29 cellular contexts compared by ENCODE assay signal in genomic region chr13:67281476-67281875, GRCh38. TPM values are rescaled to one million over a fixed set of nuclear protein-coding genes. Genes with fewer than 3 reads are reported as not detected.
DNase-seq lines count a peak whose midpoint lies in the region; ATAC-seq and TF ChIP-seq lines count a peak whose summit lies in the region.
"Had no signal": no experiment of that assay in that cellular context is flagged by ENCODE, and none has a peak within 500 bp of the region (broad histone marks: within the 10 kb centered on the region; RNA-seq: fewer than 3 reads in every experiment).

No MANE protein-coding gene starts in this region.

- H3K27me3 Mint-ChIP-seq in WTC11 (ENCODE audit: low read depth), result no peaks in the 10 kb centered on the region
- H3K27me3 Mint-ChIP-seq: CD4-positive, alpha-beta memory T cell; T-helper 17 cell had no signal

- H3K9me3 ChIP-seq in Loucy (ENCODE audit: insufficient read depth, low read depth, low read length), result no peaks in the 10 kb centered on the region
- H3K9me3 ChIP-seq: A549, Peyer's patch, SK-N-SH had no signal

- H3K9me2 ChIP-seq in Loucy (replicated peaks; ENCODE audit: low read depth, low read length), result no peaks in the 10 kb centered on the region
- H3K9me2 ChIP-seq: SK-N-SH had no signal

- H3K9me3 Mint-ChIP-seq in WTC11, result peaks cover 5% of the 10 kb centered on the region; the same call in 1 of the 2 replicates

- H3K36me3 ChIP-seq in Loucy (ENCODE audit: insufficient read depth, low read length), result no peaks in the 10 kb centered on the region
- H3K36me3 ChIP-seq: Peyer's patch had no signal

- no peak overlapping the region for H3K4me3 ChIP-seq in Loucy (ENCODE audit: low read length, poor library complexity, severe bottlenecking)
- H3K4me3 ChIP-seq: A549, GM12878, Peyer's patch had no signal

- no peaks in the 10 kb centered on the region for H3K36me3 Mint-ChIP-seq in WTC11
- H3K36me3 Mint-ChIP-seq: CD4-positive, alpha-beta memory T cell had no signal

- peaks cover 13% of the 10 kb centered on the region for H3K4me1 Mint-ChIP-seq in WTC11
- H3K4me1 Mint-ChIP-seq: CD4-positive, alpha-beta memory T cell; T-helper 17 cell had no signal

- H3K27me3 ChIP-seq in Loucy (ENCODE audit: insufficient read depth, low read length, poor library complexity, severe bottlenecking), result no peaks in the 10 kb centered on the region
- H3K27me3 ChIP-seq: Peyer's patch had no signal

- H3K79me2 ChIP-seq in Loucy (ENCODE audit: insufficient read depth, low read length), result no peaks in the 10 kb centered on the region

- ATAC-seq in WTC11 (peak; percentile 55), GM21515 (IDR thresholded peaks at IDR 0.05; ENCODE audit: unreplicated experiment) (no peak)
- ATAC-seq: A549, GM12878, T-helper 17 cell had no signal

- H3K9ac ChIP-seq in Loucy (ENCODE audit: low read depth, low read length, poor library complexity, severe bottlenecking), result no peak overlapping the region
- H3K9ac ChIP-seq: SK-N-SH had no signal

- H3K27ac Mint-ChIP-seq in WTC11, result no peak overlapping the region
- H3K27ac Mint-ChIP-seq: CD4-positive, alpha-beta memory T cell; T-helper 17 cell had no signal

- TF ChIP-seq CTCF in Loucy (conservative IDR thresholded peaks at IDR 0.05; ENCODE audit: low read length) (no peak), WTC11 (IDR thresholded peaks at IDR 0.05) (no peak)

- H3K4me3 Mint-ChIP-seq in WTC11, result no peak overlapping the region
- H3K4me3 Mint-ChIP-seq: CD4-positive, alpha-beta memory T cell; T-helper 17 cell had no signal

- no peaks in the 10 kb centered on the region for H3F3A ChIP-seq in Loucy (ENCODE audit: low read depth)

- POLR2A ChIA-PET in WTC11 (lab: Charles Lee), result no interaction called here

- 0 out of 2 replicates have a peak overlapping the region, but pooled peaks have one; percentile 20 for H2AFZ ChIP-seq in Loucy (ENCODE audit: low read length)

- H4K20me1 ChIP-seq in Loucy (ENCODE audit: insufficient read depth, low read length, poor library complexity, severe bottlenecking), result no peaks in the 10 kb centered on the region

- DNase-seq in NCI-H69 (lab: John Stamatoyannopoulos, UW) (peak; percentile 94), WTC11 (ENCODE audit: low spot score) (no peak), cortex of kidney (lab: John Stamatoyannopoulos, UW) (no peak), iPS-NIHi7 (ENCODE audit: extremely low spot score) (no peak)
- DNase-seq in stimulated activated CD4-positive, alpha-beta T cell treated with anti-CD3 and anti-CD28 coated beads, Interleukin-1b, Interleukin-23, amount 100 ng/mL, for 48 hours, result no peak
- DNase-seq: C1 segment of cervical spinal cord; CD4-positive, alpha-beta memory T cell; COR-L47; DMS79; EL; GDM1; GOT3; Karpas-422; MV-4-11; NCI-H1105; NCI-H1436 treated with DMSO at 0.1 percent for 48 hours; NCI-H2029; NCI-H226; NCI-H510A; OCI-M1; Peyer's patch; SIG-M5; SK-N-SH; T-helper 17 cell had no signal

- H3K4me2 ChIP-seq in Loucy (ENCODE audit: low read depth, low read length, poor library complexity, severe bottlenecking), result no peak overlapping the region
- H3K4me2 ChIP-seq: A549, SK-N-SH had no signal

- CTCF ChIA-PET in WTC11 (lab: Charles Lee), result no interaction called here

- H3K4me1 ChIP-seq in Loucy (ENCODE audit: insufficient read depth, low read length, poor library complexity, severe bottlenecking), result peaks cover 1% of the 10 kb centered on the region
- H3K4me1 ChIP-seq: A549, Peyer's patch had no signal

TF ChIP-seq in WTC11, 78 proteins besides CTCF, POLR2A, EP300 and RAD21:
- TF ChIP-seq, protein P1, sequence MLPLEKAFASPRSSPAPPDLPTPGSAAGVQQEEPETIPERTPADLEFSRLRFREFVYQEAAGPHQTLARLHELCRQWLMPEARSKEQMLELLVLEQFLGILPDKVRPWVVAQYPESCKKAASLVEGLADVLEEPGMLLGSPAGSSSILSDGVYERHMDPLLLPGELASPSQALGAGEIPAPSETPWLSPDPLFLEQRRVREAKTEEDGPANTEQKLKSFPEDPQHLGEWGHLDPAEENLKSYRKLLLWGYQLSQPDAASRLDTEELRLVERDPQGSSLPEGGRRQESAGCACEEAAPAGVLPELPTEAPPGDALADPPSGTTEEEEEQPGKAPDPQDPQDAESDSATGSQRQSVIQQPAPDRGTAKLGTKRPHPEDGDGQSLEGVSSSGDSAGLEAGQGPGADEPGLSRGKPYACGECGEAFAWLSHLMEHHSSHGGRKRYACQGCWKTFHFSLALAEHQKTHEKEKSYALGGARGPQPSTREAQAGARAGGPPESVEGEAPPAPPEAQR (CRISPR knock-in tag; IDR thresholded peaks at IDR 0.05), result no peak
- TF ChIP-seq CREB1 (CRISPR knock-in tag; IDR thresholded peaks at IDR 0.05) (no peak), ZNF121 (CRISPR knock-in tag; IDR thresholded peaks at IDR 0.05) (no peak), TCF7 (CRISPR knock-in tag; IDR thresholded peaks at IDR 0.05; ENCODE audit: low read depth) (no peak), SMAD4 (CRISPR knock-in tag; IDR thresholded peaks at IDR 0.05) (no peak), GTF2I (CRISPR knock-in tag; conservative IDR thresholded peaks at IDR 0.05) (no peak), SOX15 (CRISPR knock-in tag; IDR thresholded peaks at IDR 0.05) (no peak), ZNF219 (CRISPR knock-in tag; IDR thresholded peaks at IDR 0.05; ENCODE audit: borderline replicate concordance) (no peak), ESRRA (CRISPR knock-in tag; IDR thresholded peaks at IDR 0.05; ENCODE audit: borderline replicate concordance) (no peak), ERG (CRISPR knock-in tag; IDR thresholded peaks at IDR 0.05) (no peak), PREB (CRISPR knock-in tag; IDR thresholded peaks at IDR 0.05; ENCODE audit: borderline replicate concordance) (no peak), RELA (CRISPR knock-in tag; IDR thresholded peaks at IDR 0.05; ENCODE audit: borderline replicate concordance) (no peak), HMGA2 (CRISPR knock-in tag; IDR thresholded peaks at IDR 0.05) (no peak), RORB (CRISPR knock-in tag; IDR thresholded peaks at IDR 0.05) (no peak), IRF2 (CRISPR knock-in tag; IDR thresholded peaks at IDR 0.05; ENCODE audit: borderline replicate concordance, low read depth) (no peak), GRHL2 (CRISPR knock-in tag; IDR thresholded peaks at IDR 0.05; ENCODE audit: insufficient replicate concordance, severe bottlenecking) (no peak)
- TF ChIP-seq, protein P2, sequence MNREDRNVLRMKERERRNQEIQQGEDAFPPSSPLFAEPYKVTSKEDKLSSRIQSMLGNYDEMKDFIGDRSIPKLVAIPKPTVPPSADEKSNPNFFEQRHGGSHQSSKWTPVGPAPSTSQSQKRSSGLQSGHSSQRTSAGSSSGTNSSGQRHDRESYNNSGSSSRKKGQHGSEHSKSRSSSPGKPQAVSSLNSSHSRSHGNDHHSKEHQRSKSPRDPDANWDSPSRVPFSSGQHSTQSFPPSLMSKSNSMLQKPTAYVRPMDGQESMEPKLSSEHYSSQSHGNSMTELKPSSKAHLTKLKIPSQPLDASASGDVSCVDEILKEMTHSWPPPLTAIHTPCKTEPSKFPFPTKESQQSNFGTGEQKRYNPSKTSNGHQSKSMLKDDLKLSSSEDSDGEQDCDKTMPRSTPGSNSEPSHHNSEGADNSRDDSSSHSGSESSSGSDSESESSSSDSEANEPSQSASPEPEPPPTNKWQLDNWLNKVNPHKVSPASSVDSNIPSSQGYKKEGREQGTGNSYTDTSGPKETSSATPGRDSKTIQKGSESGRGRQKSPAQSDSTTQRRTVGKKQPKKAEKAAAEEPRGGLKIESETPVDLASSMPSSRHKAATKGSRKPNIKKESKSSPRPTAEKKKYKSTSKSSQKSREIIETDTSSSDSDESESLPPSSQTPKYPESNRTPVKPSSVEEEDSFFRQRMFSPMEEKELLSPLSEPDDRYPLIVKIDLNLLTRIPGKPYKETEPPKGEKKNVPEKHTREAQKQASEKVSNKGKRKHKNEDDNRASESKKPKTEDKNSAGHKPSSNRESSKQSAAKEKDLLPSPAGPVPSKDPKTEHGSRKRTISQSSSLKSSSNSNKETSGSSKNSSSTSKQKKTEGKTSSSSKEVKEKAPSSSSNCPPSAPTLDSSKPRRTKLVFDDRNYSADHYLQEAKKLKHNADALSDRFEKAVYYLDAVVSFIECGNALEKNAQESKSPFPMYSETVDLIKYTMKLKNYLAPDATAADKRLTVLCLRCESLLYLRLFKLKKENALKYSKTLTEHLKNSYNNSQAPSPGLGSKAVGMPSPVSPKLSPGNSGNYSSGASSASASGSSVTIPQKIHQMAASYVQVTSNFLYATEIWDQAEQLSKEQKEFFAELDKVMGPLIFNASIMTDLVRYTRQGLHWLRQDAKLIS (CRISPR knock-in tag; IDR thresholded peaks at IDR 0.05; ENCODE audit: borderline replicate concordance), result no peak
TF ChIP-seq in WTC11: peak in this region for 0.

RNA-seq across cellular contexts. Expression of gene PCDH9, which starts 51.3 kb away (rescaled TPM):
- 0.25 to 0.48 TPM (median 0.34 TPM) in 3 replicates for total RNA-seq in WTC11 (2021)
- total RNA-seq: HT-29 had no signal
